ENCODE assay signal across 12 cellular contexts in the genomic region with DNA sequence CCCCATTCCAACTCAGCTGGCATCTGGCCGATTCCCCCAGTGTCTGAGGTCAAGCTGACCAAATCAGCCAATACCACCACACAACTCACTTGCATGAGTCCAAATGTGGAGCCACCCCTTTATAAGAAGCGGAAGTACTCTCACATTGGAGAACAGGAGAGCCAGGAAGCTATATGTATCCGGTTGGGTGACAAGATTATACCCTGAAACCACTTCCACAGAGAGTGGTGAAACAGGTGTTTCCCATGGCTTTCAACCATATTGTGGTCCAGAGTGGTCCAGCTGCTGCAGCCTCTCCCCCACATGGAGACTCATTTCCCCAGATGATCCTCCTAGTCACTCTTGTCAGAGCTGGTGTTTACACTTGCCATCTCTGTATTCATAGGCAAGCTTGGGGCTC. TPM values are rescaled to one million over a fixed set of nuclear protein-coding genes. Genes with fewer than 3 reads are reported as not detected.
A peak's percentile ranks its signal among the peaks of the same experiment; 100 is the strongest.
DNase-seq lines count a peak whose midpoint lies in the region; ATAC-seq lines count a peak whose summit lies in the region.
"Had no signal": no experiment of that assay in that cellular context is flagged by ENCODE, and none has a peak within 500 bp of the region (broad histone marks: within the 10 kb centered on the region; RNA-seq: fewer than 3 reads in every experiment).

No MANE protein-coding gene starts in this region.

- intact Hi-C loops in activated naive CD4-positive, alpha-beta T cell treated with anti-CD3 and anti-CD28 coated beads for 36 hours (cut with micrococcal nuclease), result no loop called here

- no peaks in the 10 kb centered on the region for H3K27me3 ChIP-seq in GM23248 (replicated peaks; ENCODE audit: insufficient read depth)
- H3K27me3 ChIP-seq: esophagus muscularis mucosa, neural progenitor cell had no signal

- CTCF ChIA-PET in activated naive CD4-positive, alpha-beta T cell treated with anti-CD3 and anti-CD28 coated beads for 36 hours (lab: Charles Lee), result interaction anchor here (1.0 to 1.2 kb wide), 2 partner anchors 35 to 37 kb away, joined by 3 read pairs; no protein-coding TSS in a partner anchor

- no peak overlapping the region for H3K27ac Mint-ChIP-seq in activated naive CD4-positive, alpha-beta T cell treated with anti-CD3 and anti-CD28 coated beads for 36 hours
- H3K27ac Mint-ChIP-seq in stimulated activated effector memory CD8-positive, alpha-beta T cell treated with anti-CD3 and anti-CD28 coated beads, Interleukin-12 subunit alpha, Interleukin-12 subunit beta, amount 100 ng/mL, for 72 hours, result no peak overlapping the region
- H3K27ac Mint-ChIP-seq: neural progenitor cell; stimulated activated naive CD8-positive, alpha-beta T cell treated with anti-CD3 and anti-CD28 coated beads, Interleukin-15, Interleukin-2, amounts not matched to agents 100 ng/mL and 50 ng/mL, for 24 hours had no signal

- in situ Hi-C loops in GM23248 (cut with MboI), result loop anchor here (10.0 kb wide), 1 partner anchor 339 kb away; no protein-coding TSS in a partner anchor

- no peaks in the 10 kb centered on the region for H4K20me1 ChIP-seq in GM23248 (ENCODE audit: insufficient read depth)

- H3K4me3 ChIP-seq in GM23248, result no peak overlapping the region
- H3K4me3 ChIP-seq: esophagus muscularis mucosa, neural progenitor cell had no signal

- peaks cover 4% of the 10 kb centered on the region for H3K9me3 ChIP-seq in GM23248 (ENCODE audit: low read depth)

- no peaks in the 10 kb centered on the region for H3K9me2 ChIP-seq in GM23248 (ENCODE audit: insufficient read depth)

- no peak overlapping the region for H3K27ac ChIP-seq in GM23248
- H3K27ac ChIP-seq: esophagus muscularis mucosa, neural progenitor cell had no signal

- no peaks in the 10 kb centered on the region for H3K4me1 ChIP-seq in GM23248 (ENCODE audit: insufficient read depth)
- H3K4me1 ChIP-seq: esophagus muscularis mucosa, neural progenitor cell had no signal

- peaks cover 14% of the 10 kb centered on the region for H3K9me3 Mint-ChIP-seq in activated naive CD4-positive, alpha-beta T cell treated with anti-CD3 and anti-CD28 coated beads for 36 hours
- peaks cover 7% of the 10 kb centered on the region for H3K9me3 Mint-ChIP-seq in stimulated activated effector memory CD8-positive, alpha-beta T cell treated with anti-CD3 and anti-CD28 coated beads, Interleukin-12 subunit alpha, Interleukin-12 subunit beta, amount 100 ng/mL, for 72 hours

- no peak overlapping the region for H3K4me3 Mint-ChIP-seq in activated naive CD4-positive, alpha-beta T cell treated with anti-CD3 and anti-CD28 coated beads for 36 hours
- H3K4me3 Mint-ChIP-seq in stimulated activated effector memory CD8-positive, alpha-beta T cell treated with anti-CD3 and anti-CD28 coated beads, Interleukin-12 subunit alpha, Interleukin-12 subunit beta, amount 100 ng/mL, for 72 hours, result no peak overlapping the region
- H3K4me3 Mint-ChIP-seq: neural progenitor cell; stimulated activated naive CD8-positive, alpha-beta T cell treated with anti-CD3 and anti-CD28 coated beads, Interleukin-15, Interleukin-2, amounts not matched to agents 100 ng/mL and 50 ng/mL, for 24 hours had no signal

- no peak overlapping the region for H2AFZ ChIP-seq in GM23248
- H2AFZ ChIP-seq: neural progenitor cell had no signal

- H3K27me3 Mint-ChIP-seq in activated naive CD4-positive, alpha-beta T cell treated with anti-CD3 and anti-CD28 coated beads for 36 hours (ENCODE audit: low read depth), result peaks cover 3% of the 10 kb centered on the region

- H3K79me2 ChIP-seq in GM23248 (ENCODE audit: insufficient read depth), result no peaks in the 10 kb centered on the region

- no peak overlapping the region for H3K9ac ChIP-seq in GM23248
- H3K9ac ChIP-seq: neural progenitor cell had no signal

- H3K36me3 Mint-ChIP-seq in activated naive CD4-positive, alpha-beta T cell treated with anti-CD3 and anti-CD28 coated beads for 36 hours (ENCODE audit: low read depth), result peaks cover 4% of the 10 kb centered on the region
- no peaks in the 10 kb centered on the region for H3K36me3 Mint-ChIP-seq in stimulated activated effector memory CD8-positive, alpha-beta T cell treated with anti-CD3 and anti-CD28 coated beads, Interleukin-12 subunit alpha, Interleukin-12 subunit beta, amount 100 ng/mL, for 72 hours

- no peaks in the 10 kb centered on the region for H3K36me3 ChIP-seq in GM23248 (ENCODE audit: low read depth)
- H3K36me3 ChIP-seq: esophagus muscularis mucosa had no signal

- ATAC-seq in HG02642 (IDR thresholded peaks at IDR 0.05; ENCODE audit: poor library complexity, unreplicated experiment) (peak; percentile 69), HG03565 (IDR thresholded peaks at IDR 0.05; ENCODE audit: unreplicated experiment) (peak; percentile 43)
- ATAC-seq in stimulated activated effector memory CD8-positive, alpha-beta T cell treated with anti-CD3 and anti-CD28 coated beads, Interleukin-12 subunit alpha, Interleukin-12 subunit beta, amount 100 ng/mL, for 72 hours, result peak; percentile 64

- WGBS in GM23248 (ENCODE audit: low coverage in 1 of 2, low lambda C conversion rate in 2 of 2, missing lambda C conversion rate in 2 of 2), 2 experiments, result 39 to 44% methylated on average over 3 of the region's 3 CpGs

- DNase-seq in activated naive CD4-positive, alpha-beta T cell treated with anti-CD3 and anti-CD28 coated beads for 36 hours, result peak; percentile 15
- DNase-seq in activated naive CD4-positive, alpha-beta T cell treated with anti-CD3 and anti-CD28 coated beads, Interleukin-2, amount 50 U/mL, for 16 hours, result no peak
- no peak for DNase-seq in stimulated activated effector memory CD8-positive, alpha-beta T cell treated with anti-CD3 and anti-CD28 coated beads, Interleukin-12 subunit alpha, Interleukin-12 subunit beta, amount 100 ng/mL, for 72 hours (ENCODE audit: low spot score in 2 of 2)
- DNase-seq in NCI-H1694 treated with DMSO at 0.1 percent for 48 hours (lab: John Stamatoyannopoulos, UW) (no peak), activated T-cell treated with anti-CD3 and anti-CD28 coated beads for 4 hours (no peak), GM23248 (no peak)
- DNase-seq: ACHN had no signal

- H3K4me2 ChIP-seq in GM23248 (ENCODE audit: unreplicated experiment), result no peak overlapping the region
- H3K4me2 ChIP-seq: neural progenitor cell had no signal

- peaks cover 10% of the 10 kb centered on the region for H3K4me1 Mint-ChIP-seq in activated naive CD4-positive, alpha-beta T cell treated with anti-CD3 and anti-CD28 coated beads for 36 hours (ENCODE audit: low read depth)
- H3K4me1 Mint-ChIP-seq in stimulated activated effector memory CD8-positive, alpha-beta T cell treated with anti-CD3 and anti-CD28 coated beads, Interleukin-12 subunit alpha, Interleukin-12 subunit beta, amount 100 ng/mL, for 72 hours, result peaks cover 5% of the 10 kb centered on the region
- H3K4me1 Mint-ChIP-seq: neural progenitor cell had no signal

- no peaks in the 10 kb centered on the region for H3F3A ChIP-seq in GM23248 (ENCODE audit: insufficient read depth)

RNA-seq across cellular contexts. Expression of a gene that starts 24.0 kb away (rescaled TPM):
- total RNA-seq in activated naive CD4-positive, alpha-beta T cell treated with anti-CD3 and anti-CD28 coated beads for 36 hours, result 10 to 100 TPM; 50.1 to 50.4 TPM
- 346 and 367 TPM in 2 replicates for total RNA-seq in GM23248 (2014; rRNA removed; shearing (Covaris generic))
- 243 and 249 TPM in 2 replicates for polyA plus RNA-seq in GM23248 (2016; fragmentation: Nextera tagmentation; extraction: Ambion mirVana)
